ENCODE assay signal across 24 cellular contexts in the genomic region with DNA sequence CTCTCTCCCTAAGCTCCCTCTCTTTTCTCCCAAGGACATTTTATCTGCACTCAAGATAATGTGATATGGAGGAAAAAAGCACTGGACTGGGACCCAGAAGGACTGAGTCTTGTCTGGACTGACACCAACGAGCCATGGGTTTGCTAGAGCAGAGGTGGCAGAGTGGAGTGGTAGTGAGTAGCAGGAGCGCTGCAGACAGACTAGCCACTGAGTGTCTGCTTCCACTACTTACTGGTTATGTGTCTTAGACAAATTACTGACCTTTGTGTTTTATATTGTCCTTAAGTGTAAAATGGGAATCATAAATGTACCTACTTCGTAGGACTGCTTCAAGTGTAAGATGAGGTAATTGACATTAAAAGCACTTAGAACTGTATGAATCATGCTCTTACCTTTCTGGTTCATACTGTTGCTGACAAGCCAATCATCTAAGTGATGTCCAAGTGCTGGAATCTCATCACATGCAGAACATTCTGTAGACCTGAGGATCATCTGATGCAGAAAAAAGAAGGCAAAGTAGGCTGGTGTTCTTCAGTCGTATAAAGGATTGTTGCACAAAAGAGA. TPM values are rescaled to one million over a fixed set of nuclear protein-coding genes. Genes with fewer than 3 reads are reported as not detected.
"Had no signal": no experiment of that assay in that cellular context is flagged by ENCODE, and none has a peak within 500 bp of the region (broad histone marks: within the 10 kb centered on the region; RNA-seq: fewer than 3 reads in every experiment).

No MANE protein-coding gene starts in this region.

- ATAC-seq: activated CD8-positive, alpha-beta memory T cell treated with anti-CD3 and anti-CD28 coated beads, Interleukin-2, amount 10 ng/mL, durations not matched to agents 7 days and 5 days had no signal

- FAIRE-seq: bronchial epithelial cell, TTC549 had no signal

- DNase-seq: activated B cell treated with CpG ODN at 0.5 μM for 24 hours; activated CD4-positive, alpha-beta T cell treated with anti-CD3 and anti-CD28 coated beads for 1 hour; activated CD4-positive, alpha-beta T cell treated with anti-CD3 and anti-CD28 coated beads, Interleukin-2, amount 10 ng/mL, durations not matched to agents 24 days and 14 days; activated CD4-positive, alpha-beta T cell treated with anti-CD3 and anti-CD28 coated beads, Interleukin-2, amount 50 U/mL, for 48 hours; activated CD8-positive, alpha-beta memory T cell treated with anti-CD3 and anti-CD28 coated beads, Interleukin-2, amount 10 ng/mL, durations not matched to agents 7 days and 5 days; activated effector memory CD4-positive, alpha-beta T cell treated with Interleukin-2 at 50 U/mL for 16 hours; activated naive CD4-positive, alpha-beta T cell; activated T-cell treated with anti-CD3 and anti-CD28 coated beads, Interleukin-2, amount 50 U/mL, for 24 hours; aorta; NCI-H1092; NCI-H1417; NCI-H1694; NCI-H2029 treated with DMSO at 0.1 percent for 48 hours; NCI-H345; NCI-H510A; NCI-H526 treated with DMSO at 0.1 percent for 48 hours; NCI-H82; SIG-M5; T-helper 2 cell; T1000 had no signal

RNA-seq across cellular contexts. Expression of a gene that starts 12.5 kb away (rescaled TPM):
- total RNA-seq: activated CD4-positive, alpha-beta T cell treated with anti-CD3 and anti-CD28 coated beads, Interleukin-2, amount 10 ng/mL, durations not matched to agents 24 days and 14 days; activated T-helper 1 cell treated with anti-CD3 and anti-CD28 coated beads, Interleukin-12 subunit alpha, Interleukin-12 subunit beta, Interleukin-2, Interleukin-4 antibody, amounts not matched to agents 30 ng/mL and 10 ng/mL and 1 ng/mL, durations not matched to agents 14 hours and 24 hours and 36 hours; bronchial epithelial cell; OCI-LY7 had no signal
